In the genomic region with DNA sequence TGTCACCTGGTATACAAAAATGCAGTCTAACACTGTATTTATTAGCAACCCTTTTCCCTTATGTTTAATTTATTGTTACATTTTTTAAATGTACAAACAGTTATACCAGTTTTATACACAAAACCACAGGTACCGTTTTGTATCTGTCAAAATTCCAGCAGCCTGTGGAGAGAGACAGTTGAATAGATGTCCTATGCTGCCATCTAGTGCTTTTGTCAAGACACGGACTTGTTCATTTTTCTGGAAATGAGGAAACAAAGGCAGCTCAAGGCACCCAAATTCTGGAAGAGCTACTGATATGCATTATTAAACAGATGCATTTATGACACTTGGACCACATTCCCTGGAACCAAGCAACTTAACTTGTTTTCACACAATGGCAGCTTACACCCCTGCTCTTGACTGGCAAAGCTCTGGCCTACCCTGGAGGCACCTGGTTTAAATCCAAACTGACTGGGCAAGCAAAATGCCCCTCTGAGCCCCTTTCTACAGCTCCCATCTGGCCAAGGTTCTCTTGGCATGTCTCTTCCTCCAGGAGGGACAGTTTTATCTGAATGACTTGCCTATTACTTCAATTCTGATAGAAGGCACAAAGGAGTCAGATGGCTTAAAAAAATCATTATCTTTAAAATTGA, we compare ENCODE assay signal across 1 cellular context.
TF ChIP-seq lines count a peak whose summit lies in the region.

No MANE protein-coding gene starts in this region.

TF ChIP-seq in GM23338, 12 proteins besides CTCF, POLR2A, EP300 and RAD21:
- TF ChIP-seq, protein P1, sequence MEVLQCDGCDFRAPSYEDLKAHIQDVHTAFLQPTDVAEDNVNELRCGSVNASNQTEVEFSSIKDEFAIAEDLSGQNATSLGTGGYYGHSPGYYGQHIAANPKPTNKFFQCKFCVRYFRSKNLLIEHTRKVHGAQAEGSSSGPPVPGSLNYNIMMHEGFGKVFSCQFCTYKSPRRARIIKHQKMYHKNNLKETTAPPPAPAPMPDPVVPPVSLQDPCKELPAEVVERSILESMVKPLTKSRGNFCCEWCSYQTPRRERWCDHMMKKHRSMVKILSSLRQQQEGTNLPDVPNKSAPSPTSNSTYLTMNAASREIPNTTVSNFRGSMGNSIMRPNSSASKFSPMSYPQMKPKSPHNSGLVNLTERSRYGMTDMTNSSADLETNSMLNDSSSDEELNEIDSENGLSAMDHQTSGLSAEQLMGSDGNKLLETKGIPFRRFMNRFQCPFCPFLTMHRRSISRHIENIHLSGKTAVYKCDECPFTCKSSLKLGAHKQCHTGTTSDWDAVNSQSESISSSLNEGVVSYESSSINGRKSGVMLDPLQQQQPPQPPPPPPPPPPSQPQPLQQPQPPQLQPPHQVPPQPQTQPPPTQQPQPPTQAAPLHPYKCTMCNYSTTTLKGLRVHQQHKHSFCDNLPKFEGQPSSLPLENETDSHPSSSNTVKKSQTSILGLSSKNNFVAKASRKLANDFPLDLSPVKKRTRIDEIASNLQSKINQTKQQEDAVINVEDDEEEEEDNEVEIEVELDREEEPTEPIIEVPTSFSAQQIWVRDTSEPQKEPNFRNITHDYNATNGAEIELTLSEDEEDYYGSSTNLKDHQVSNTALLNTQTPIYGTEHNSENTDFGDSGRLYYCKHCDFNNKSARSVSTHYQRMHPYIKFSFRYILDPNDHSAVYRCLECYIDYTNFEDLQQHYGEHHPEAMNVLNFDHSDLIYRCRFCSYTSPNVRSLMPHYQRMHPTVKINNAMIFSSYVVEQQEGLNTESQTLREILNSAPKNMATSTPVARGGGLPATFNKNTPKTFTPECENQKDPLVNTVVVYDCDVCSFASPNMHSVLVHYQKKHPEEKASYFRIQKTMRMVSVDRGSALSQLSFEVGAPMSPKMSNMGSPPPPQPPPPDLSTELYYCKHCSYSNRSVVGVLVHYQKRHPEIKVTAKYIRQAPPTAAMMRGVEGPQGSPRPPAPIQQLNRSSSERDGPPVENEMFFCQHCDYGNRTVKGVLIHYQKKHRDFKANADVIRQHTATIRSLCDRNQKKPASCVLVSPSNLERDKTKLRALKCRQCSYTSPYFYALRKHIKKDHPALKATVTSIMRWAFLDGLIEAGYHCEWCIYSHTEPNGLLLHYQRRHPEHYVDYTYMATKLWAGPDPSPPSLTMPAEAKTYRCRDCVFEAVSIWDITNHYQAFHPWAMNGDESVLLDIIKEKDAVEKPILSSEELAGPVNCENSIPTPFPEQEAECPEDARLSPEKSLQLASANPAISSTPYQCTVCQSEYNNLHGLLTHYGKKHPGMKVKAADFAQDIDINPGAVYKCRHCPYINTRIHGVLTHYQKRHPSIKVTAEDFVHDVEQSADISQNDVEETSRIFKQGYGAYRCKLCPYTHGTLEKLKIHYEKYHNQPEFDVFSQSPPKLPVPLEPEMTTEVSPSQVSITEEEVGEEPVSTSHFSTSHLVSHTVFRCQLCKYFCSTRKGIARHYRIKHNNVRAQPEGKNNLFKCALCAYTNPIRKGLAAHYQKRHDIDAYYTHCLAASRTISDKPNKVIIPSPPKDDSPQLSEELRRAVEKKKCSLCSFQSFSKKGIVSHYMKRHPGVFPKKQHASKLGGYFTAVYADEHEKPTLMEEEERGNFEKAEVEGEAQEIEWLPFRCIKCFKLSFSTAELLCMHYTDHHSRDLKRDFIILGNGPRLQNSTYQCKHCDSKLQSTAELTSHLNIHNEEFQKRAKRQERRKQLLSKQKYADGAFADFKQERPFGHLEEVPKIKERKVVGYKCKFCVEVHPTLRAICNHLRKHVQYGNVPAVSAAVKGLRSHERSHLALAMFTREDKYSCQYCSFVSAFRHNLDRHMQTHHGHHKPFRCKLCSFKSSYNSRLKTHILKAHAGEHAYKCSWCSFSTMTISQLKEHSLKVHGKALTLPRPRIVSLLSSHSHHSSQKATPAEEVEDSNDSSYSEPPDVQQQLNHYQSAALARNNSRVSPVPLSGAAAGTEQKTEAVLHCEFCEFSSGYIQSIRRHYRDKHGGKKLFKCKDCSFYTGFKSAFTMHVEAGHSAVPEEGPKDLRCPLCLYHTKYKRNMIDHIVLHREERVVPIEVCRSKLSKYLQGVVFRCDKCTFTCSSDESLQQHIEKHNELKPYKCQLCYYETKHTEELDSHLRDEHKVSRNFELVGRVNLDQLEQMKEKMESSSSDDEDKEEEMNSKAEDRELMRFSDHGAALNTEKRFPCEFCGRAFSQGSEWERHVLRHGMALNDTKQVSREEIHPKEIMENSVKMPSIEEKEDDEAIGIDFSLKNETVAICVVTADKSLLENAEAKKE (CRISPR knock-in tag; IDR thresholded peaks at IDR 0.05) = no peak
- TF ChIP-seq STAT1 (IDR thresholded peaks at IDR 0.05; ENCODE audit: unreplicated experiment) (no peak), CREB1 (CRISPR knock-in tag; IDR thresholded peaks at IDR 0.05; ENCODE audit: low read depth) (no peak), ZNF114 (CRISPR knock-in tag; IDR thresholded peaks at IDR 0.05) (no peak), EZH2phosphoT487 (IDR thresholded peaks at IDR 0.05; ENCODE audit: unreplicated experiment) (no peak), JUNB (IDR thresholded peaks at IDR 0.05; ENCODE audit: unreplicated experiment) (no peak), NANOG (IDR thresholded peaks at IDR 0.05; ENCODE audit: borderline replicate concordance) (no peak), EZH2 (IDR thresholded peaks at IDR 0.05; ENCODE audit: low read depth, unreplicated experiment) (no peak), POLR2AphosphoS5 (IDR thresholded peaks at IDR 0.05; ENCODE audit: low read depth) (no peak), ZNF331 (CRISPR knock-in tag; IDR thresholded peaks at IDR 0.05; ENCODE audit: low read depth) (no peak)
- TF ChIP-seq, protein P2, sequence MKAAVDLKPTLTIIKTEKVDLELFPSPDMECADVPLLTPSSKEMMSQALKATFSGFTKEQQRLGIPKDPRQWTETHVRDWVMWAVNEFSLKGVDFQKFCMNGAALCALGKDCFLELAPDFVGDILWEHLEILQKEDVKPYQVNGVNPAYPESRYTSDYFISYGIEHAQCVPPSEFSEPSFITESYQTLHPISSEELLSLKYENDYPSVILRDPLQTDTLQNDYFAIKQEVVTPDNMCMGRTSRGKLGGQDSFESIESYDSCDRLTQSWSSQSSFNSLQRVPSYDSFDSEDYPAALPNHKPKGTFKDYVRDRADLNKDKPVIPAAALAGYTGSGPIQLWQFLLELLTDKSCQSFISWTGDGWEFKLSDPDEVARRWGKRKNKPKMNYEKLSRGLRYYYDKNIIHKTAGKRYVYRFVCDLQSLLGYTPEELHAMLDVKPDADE (IDR thresholded peaks at IDR 0.05) = no peak
- TF ChIP-seq, protein P3, sequence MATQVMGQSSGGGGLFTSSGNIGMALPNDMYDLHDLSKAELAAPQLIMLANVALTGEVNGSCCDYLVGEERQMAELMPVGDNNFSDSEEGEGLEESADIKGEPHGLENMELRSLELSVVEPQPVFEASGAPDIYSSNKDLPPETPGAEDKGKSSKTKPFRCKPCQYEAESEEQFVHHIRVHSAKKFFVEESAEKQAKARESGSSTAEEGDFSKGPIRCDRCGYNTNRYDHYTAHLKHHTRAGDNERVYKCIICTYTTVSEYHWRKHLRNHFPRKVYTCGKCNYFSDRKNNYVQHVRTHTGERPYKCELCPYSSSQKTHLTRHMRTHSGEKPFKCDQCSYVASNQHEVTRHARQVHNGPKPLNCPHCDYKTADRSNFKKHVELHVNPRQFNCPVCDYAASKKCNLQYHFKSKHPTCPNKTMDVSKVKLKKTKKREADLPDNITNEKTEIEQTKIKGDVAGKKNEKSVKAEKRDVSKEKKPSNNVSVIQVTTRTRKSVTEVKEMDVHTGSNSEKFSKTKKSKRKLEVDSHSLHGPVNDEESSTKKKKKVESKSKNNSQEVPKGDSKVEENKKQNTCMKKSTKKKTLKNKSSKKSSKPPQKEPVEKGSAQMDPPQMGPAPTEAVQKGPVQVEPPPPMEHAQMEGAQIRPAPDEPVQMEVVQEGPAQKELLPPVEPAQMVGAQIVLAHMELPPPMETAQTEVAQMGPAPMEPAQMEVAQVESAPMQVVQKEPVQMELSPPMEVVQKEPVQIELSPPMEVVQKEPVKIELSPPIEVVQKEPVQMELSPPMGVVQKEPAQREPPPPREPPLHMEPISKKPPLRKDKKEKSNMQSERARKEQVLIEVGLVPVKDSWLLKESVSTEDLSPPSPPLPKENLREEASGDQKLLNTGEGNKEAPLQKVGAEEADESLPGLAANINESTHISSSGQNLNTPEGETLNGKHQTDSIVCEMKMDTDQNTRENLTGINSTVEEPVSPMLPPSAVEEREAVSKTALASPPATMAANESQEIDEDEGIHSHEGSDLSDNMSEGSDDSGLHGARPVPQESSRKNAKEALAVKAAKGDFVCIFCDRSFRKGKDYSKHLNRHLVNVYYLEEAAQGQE (IDR thresholded peaks at IDR 0.05; ENCODE audit: unreplicated experiment) = no peak
